ENCODE assay signal across 12 cellular contexts in genomic region chr7:99146979-99147378, GRCh38. TPM values are rescaled to one million over a fixed set of nuclear protein-coding genes. Genes with fewer than 3 reads are reported as not detected.
DNase-seq lines count a peak whose midpoint lies in the region; ATAC-seq and TF ChIP-seq lines count a peak whose summit lies in the region.
"Had no signal": no experiment of that assay in that cellular context is flagged by ENCODE, and none has a peak within 500 bp of the region (broad histone marks: within the 10 kb centered on the region; RNA-seq: fewer than 3 reads in every experiment).

No MANE protein-coding gene starts in this region.

- H3K27me3 Mint-ChIP-seq in type B pancreatic cell = no peaks in the 10 kb centered on the region

- ATAC-seq in GM18505 (IDR thresholded peaks at IDR 0.05; ENCODE audit: unreplicated experiment) (no peak), GM19455 (IDR thresholded peaks at IDR 0.05; ENCODE audit: unreplicated experiment) (no peak)
- ATAC-seq: A549, HCT116 had no signal

- DNase-seq in COLO668 (lab: John Stamatoyannopoulos, UW; ENCODE audit: unreplicated experiment) (peak; percentile 13), LHCN-M2 (ENCODE audit: low read depth) (peak; percentile 10), kidney tubule cell (ENCODE audit: low spot score) (peak; percentile 82), type B pancreatic cell (ENCODE audit: extremely low spot score, unreplicated experiment) (no peak), NCI-H2196 treated with DMSO at 0.1 percent for 48 hours (lab: John Stamatoyannopoulos, UW; ENCODE audit: unreplicated experiment) (no peak)
- DNase-seq: DMS153, GF-D8 had no signal

- no peaks in the 10 kb centered on the region for H3K9me3 Mint-ChIP-seq in type B pancreatic cell
- H3K9me3 Mint-ChIP-seq: IgD-negative memory B cell had no signal

- no peak overlapping the region for H3K27ac Mint-ChIP-seq in type B pancreatic cell

- H3K4me1 Mint-ChIP-seq in type B pancreatic cell (ENCODE audit: unreplicated experiment) = peaks cover 9% of the 10 kb centered on the region

- H3K4me3 Mint-ChIP-seq in type B pancreatic cell = peak overlapping the region; percentile 58

- TF ChIP-seq POLR2A in GM18505 (IDR thresholded peaks at IDR 0.05; ENCODE audit: borderline replicate concordance, extremely low read depth, insufficient read depth, insufficient read length) = no peak

- TF ChIP-seq CTCF in type B pancreatic cell (conservative IDR thresholded peaks at IDR 0.05) = no peak

- no peaks in the 10 kb centered on the region for H3K36me3 Mint-ChIP-seq in type B pancreatic cell
- H3K36me3 Mint-ChIP-seq: IgD-negative memory B cell had no signal

RNA-seq across cellular contexts. Expression of gene SMURF1, which starts 3.1 kb away (rescaled TPM):
- total RNA-seq in LHCN-M2 (2014; rRNA removed) = 17.4 and 17.5 TPM in 2 replicates
- polyA plus RNA-seq in LHCN-M2 (2012) = 11.1 TPM
- 22.1 and 31.3 TPM in 2 replicates for total RNA-seq in type B pancreatic cell (ENCODE audit: low replicate concordance)

Comparison
In these comparisons a context has a peak if more than half of its experiments do, and no peak if none do; other contexts are left out.
1. DNase-seq: peak in COLO668 (single experiment), LHCN-M2 (single experiment) and kidney tubule cell (single experiment); none in type B pancreatic cell (single experiment) and NCI-H2196 treated with DMSO at 0.1 percent for 48 hours (single experiment).